Comparison of ENCODE assay signal across 26 cellular contexts in genomic region chr4:44313702-44314101, GRCh38.
"Had no signal": no experiment of that assay in that cellular context is flagged by ENCODE, and none has a peak within 500 bp of the region (broad histone marks: within the 10 kb centered on the region; RNA-seq: fewer than 3 reads in every experiment).

No MANE protein-coding gene starts in this region.

- H3K4me3 ChIP-seq: coronary artery, dorsolateral prefrontal cortex, esophagus squamous epithelium, gastrocnemius medialis, heart right ventricle, lower lobe of right lung, mucosa of descending colon had no signal

- FAIRE-seq: colon, endothelial cell of umbilical vein, islet of Langerhans, keratinocyte had no signal

- H3K27ac Mint-ChIP-seq: mesothelial cell of epicardium; naive B cell; naive thymus-derived CD8-positive, alpha-beta T cell had no signal

- H3K4me1 Mint-ChIP-seq: mesothelial cell of epicardium; naive B cell; naive thymus-derived CD8-positive, alpha-beta T cell had no signal

- H3K4me3 Mint-ChIP-seq: mesothelial cell of epicardium; naive B cell; naive thymus-derived CD8-positive, alpha-beta T cell had no signal

- H3K36me3 Mint-ChIP-seq: mesothelial cell of epicardium had no signal

- H3K27ac ChIP-seq: coronary artery, dorsolateral prefrontal cortex, esophagus squamous epithelium, gastrocnemius medialis, heart right ventricle, lower lobe of right lung had no signal

- H3K36me3 ChIP-seq: esophagus squamous epithelium, gastrocnemius medialis, heart right ventricle, lower lobe of right lung had no signal

- H3K27me3 ChIP-seq: dorsolateral prefrontal cortex, esophagus squamous epithelium, gastrocnemius medialis, heart right ventricle had no signal

- H3K9me3 ChIP-seq: gastrocnemius medialis, lower lobe of right lung had no signal

- H3K4me1 ChIP-seq: esophagus squamous epithelium, gastrocnemius medialis, heart right ventricle, lower lobe of right lung had no signal

- H3K27me3 Mint-ChIP-seq: naive B cell; naive thymus-derived CD8-positive, alpha-beta T cell had no signal

- DNase-seq: dermis blood vessel endothelial cell; dorsolateral prefrontal cortex; effector CD4-positive, alpha-beta T cell; effector memory CD4-positive, alpha-beta T cell; esophagus squamous epithelium; foreskin fibroblast; foreskin melanocyte; gastrocnemius medialis; glutamatergic neuron; head of caudate nucleus; heart right ventricle; hippocampal formation; left colon; left ventricle myocardium superior; lower lobe of right lung; mesenchymal stem cell; mucosa of descending colon; naive B cell; naive thymus-derived CD8-positive, alpha-beta T cell had no signal

- ATAC-seq: gastrocnemius medialis; heart right ventricle; left colon; left lobe of liver; left ventricle myocardium superior; lower lobe of right lung; mucosa of descending colon; naive thymus-derived CD8-positive, alpha-beta T cell had no signal

- H3K9me3 Mint-ChIP-seq: mesothelial cell of epicardium had no signal
